Comparison of ENCODE assay signal across 34 cellular contexts in the genomic region with DNA sequence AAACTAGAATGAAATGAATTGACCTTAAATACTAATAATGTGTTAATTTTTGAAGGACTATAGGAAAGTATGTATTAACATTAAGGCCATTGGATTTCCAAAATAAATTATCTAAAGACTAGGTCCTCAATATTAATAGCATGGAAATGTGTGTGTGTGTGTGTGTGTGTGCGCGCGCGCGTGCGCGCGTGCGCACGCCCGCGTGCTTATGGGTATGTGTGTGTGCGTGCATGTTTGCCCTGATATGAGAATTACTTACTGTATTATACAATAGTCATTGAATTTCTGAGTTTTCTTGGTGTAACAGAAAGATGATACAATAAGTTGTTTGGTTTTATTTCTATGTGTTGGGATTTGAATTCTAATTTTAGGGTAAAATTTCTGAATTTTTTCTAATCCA.
"Had no signal": no experiment of that assay in that cellular context is flagged by ENCODE, and none has a peak within 500 bp of the region (broad histone marks: within the 10 kb centered on the region; RNA-seq: fewer than 3 reads in every experiment).

No MANE protein-coding gene starts in this region.

- DNase-seq: Karpas-422, Kasumi-1, MG63, MM.1S, MV-4-11, NCI-H1048, NCI-H1092, NCI-H1092 treated with DMSO at 0.1 percent for 48 hours, NCI-H1105, NCI-H1105 treated with DMSO at 0.1 percent for 48 hours, NCI-H1417, NCI-H1417 treated with DMSO at 0.1 percent for 48 hours, NCI-H1436, NCI-H1436 treated with DMSO at 0.1 percent for 48 hours, NCI-H146, NCI-H1694, NCI-H1694 treated with DMSO at 0.1 percent for 48 hours, NCI-H187, NCI-H187 treated with DMSO at 0.1 percent for 48 hours, NCI-H1930, NCI-H2029, NCI-H2029 treated with DMSO at 0.1 percent for 48 hours, NCI-H2081, NCI-H2081 treated with DMSO at 0.1 percent for 48 hours, NCI-H2107, NCI-H2171, NCI-H2171 treated with DMSO at 0.1 percent for 48 hours, NCI-H2227 treated with DMSO at 0.1 percent for 48 hours, NCI-H226, NCI-H345, NCI-H446, NCI-H446 treated with DMSO at 0.1 percent for 48 hours, NCI-H510A treated with DMSO at 0.1 percent for 48 hours, NCI-H524 had no signal

- H3K9me3 ChIP-seq: MG63 had no signal

- H3K36me3 ChIP-seq: MG63 had no signal

- H3K4me3 ChIP-seq: MG63 had no signal

- H3K27me3 ChIP-seq: MG63 had no signal
